In the genomic region with DNA sequence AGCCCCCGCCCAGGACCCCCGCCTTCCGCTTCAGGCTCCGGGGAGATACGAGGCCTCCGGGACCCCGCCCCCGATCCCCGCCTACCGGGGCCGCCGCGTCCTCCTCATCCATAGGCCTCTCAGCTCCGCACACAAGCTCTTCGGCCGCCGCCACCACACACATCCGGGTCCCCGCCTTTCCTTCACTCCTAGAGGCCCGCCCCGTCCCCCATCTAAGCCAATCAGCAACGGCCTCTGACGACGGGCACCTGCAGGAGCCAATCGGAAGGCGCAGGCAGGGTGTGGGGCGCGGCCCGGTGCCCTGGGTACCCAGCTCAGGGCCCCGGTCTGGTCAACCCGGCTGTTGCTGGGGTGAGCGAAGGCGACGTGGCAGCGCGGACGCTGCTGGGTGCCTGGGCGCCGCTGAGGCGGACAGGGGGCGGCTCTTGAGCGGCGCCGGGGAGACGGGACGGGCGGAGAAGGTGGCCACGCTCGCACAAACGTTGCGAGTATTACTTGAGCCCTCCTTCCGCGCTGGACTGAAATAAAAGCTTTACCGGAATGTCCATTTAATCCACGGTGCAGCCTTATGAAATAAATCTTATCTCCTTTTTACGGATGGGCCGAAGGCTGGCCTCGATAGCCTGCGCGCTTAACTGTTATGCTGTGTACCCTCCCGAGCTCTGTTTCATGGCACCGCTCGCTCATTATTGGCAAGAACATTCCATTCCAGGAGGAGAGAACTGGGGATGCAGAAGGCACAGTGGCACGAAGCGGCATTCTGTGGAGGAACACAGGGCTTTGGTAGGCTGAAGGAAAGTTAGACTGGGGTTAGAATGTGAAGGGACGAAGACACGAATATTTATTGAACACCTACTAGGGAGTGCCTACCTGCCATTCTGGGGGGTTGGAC, we compare ENCODE assay signal across 8 cellular contexts. TPM values are rescaled to one million over a fixed set of nuclear protein-coding genes. Genes with fewer than 3 reads are reported as not detected.
DNase-seq lines count a peak whose midpoint lies in the region; ATAC-seq and TF ChIP-seq lines count a peak whose summit lies in the region.

A gene with protein sequence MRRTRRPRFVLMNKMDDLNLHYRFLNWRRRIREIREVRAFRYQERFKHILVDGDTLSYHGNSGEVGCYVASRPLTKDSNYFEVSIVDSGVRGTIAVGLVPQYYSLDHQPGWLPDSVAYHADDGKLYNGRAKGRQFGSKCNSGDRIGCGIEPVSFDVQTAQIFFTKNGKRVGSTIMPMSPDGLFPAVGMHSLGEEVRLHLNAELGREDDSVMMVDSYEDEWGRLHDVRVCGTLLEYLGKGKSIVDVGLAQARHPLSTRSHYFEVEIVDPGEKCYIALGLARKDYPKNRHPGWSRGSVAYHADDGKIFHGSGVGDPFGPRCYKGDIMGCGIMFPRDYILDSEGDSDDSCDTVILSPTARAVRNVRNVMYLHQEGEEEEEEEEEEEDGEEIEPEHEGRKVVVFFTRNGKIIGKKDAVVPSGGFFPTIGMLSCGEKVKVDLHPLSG (minus strand): TSS at position 165 of the 892 bp plus-strand sequence. CDS start 57 bp downstream, at position 108.

- H3K36me3 ChIP-seq in right atrium auricular region (peaks cover 26% of the 10 kb centered on the region), rectal smooth muscle tissue (ENCODE audit: control insufficient read depth, insufficient read depth, low read length) (peaks cover 15% of the 10 kb centered on the region), aorta (ENCODE audit: control insufficient read depth in 1 of 2, insufficient read depth in 2 of 2, low read length in 1 of 2) (peaks cover 0 to 3% of the 10 kb centered on the region in 2 donors)

- peak within 1 kb of the TSS; percentile 92 to 94 for H3K27ac ChIP-seq in right atrium auricular region
- peak within 1 kb of the TSS; percentile 86 for H3K27ac ChIP-seq in rectal smooth muscle tissue (ENCODE audit: low read depth, low read length)
- peak within 1 kb of the TSS; percentile 15 to 71 for H3K27ac ChIP-seq in aorta (ENCODE audit: low read depth in 1 of 2, low read length in 2 of 2)

- 1% methylated on average over 60 to 67 of the region's 67 CpGs for whole genome bisulfite sequencing in aorta, 2 donors

- H3K9me3 ChIP-seq in right atrium auricular region, result no peaks in the 10 kb centered on the region
- H3K9me3 ChIP-seq in aorta (ENCODE audit: control insufficient read depth, low read length), result no peaks in the 10 kb centered on the region

- ATAC-seq in GM18499 (IDR thresholded peaks at IDR 0.05; ENCODE audit: insufficient read depth, unreplicated experiment) (peak; percentile 80), HG02943 (IDR thresholded peaks at IDR 0.05; ENCODE audit: low read depth, unreplicated experiment) (peak; percentile 96), aorta (ENCODE audit: low FRiP score) (peak; percentile 100)

- peak; percentile 86 for DNase-seq in NCI-H187 treated with DMSO at 0.1 percent for 48 hours (lab: John Stamatoyannopoulos, UW)
- peak; percentile 81 to 99 (median 97) for DNase-seq in anterior cingulate cortex (lab: John Stamatoyannopoulos, UW)
- DNase-seq in right atrium auricular region (ENCODE audit: low spot score), result peak; percentile 99
- DNase-seq in aorta, result peak; percentile 98 to 99

- peak within 1 kb of the TSS; percentile 78 for H3K9ac ChIP-seq in rectal smooth muscle tissue (ENCODE audit: low read length)

- peak within 1 kb of the TSS; percentile 71 to 72 for H3K4me3 ChIP-seq in right atrium auricular region
- H3K4me3 ChIP-seq in rectal smooth muscle tissue (ENCODE audit: low read length), result peak within 1 kb of the TSS; percentile 91
- peak within 1 kb of the TSS; percentile 79 to 92 for H3K4me3 ChIP-seq in aorta (ENCODE audit: low read length in 2 of 2)

- H3K27me3 ChIP-seq in right atrium auricular region (no peaks in the 10 kb centered on the region), rectal smooth muscle tissue (ENCODE audit: control insufficient read depth, insufficient read depth, low read length) (no peaks in the 10 kb centered on the region), aorta (ENCODE audit: control insufficient read depth in 1 of 2, insufficient read depth in 2 of 2, low read length in 1 of 2) (no peaks in the 10 kb centered on the region)

- intact Hi-C loops in T-helper 2 cell treated with Interferon-gamma antibody and Interleukin-4, amounts not matched to agents 100 ng/mL and 5 ng/mL, for 36 hours (cut with micrococcal nuclease), result loop anchor here (1.0 to 2.0 kb wide), 5 partner anchors 19 to 245 kb away; partner anchors contain the start of genes AAAS, CSAD and ZNF740
- intact Hi-C loops in aorta (cut with DNase I), result loop anchor here in 1 of 2 donors (2.0 kb wide), 1 partner anchor 19 kb away; no protein-coding TSS in a partner anchor

- no peak for TF ChIP-seq CTCF in right atrium auricular region (IDR thresholded peaks at IDR 0.05)

- peaks cover 0 to 28% of the 10 kb centered on the region in 2 donors for H3K4me1 ChIP-seq in right atrium auricular region
- peaks cover 8% of the 10 kb centered on the region for H3K4me1 ChIP-seq in rectal smooth muscle tissue (ENCODE audit: control insufficient read depth, insufficient read depth, low read length)
- H3K4me1 ChIP-seq in aorta (ENCODE audit: control insufficient read depth in 1 of 2, insufficient read depth in 2 of 2, low read length in 2 of 2), result peaks cover 2% of the 10 kb centered on the region in 2 donors

RNA-seq across cellular contexts. Expression of the gene that starts here (rescaled TPM):
- total RNA-seq in T-helper 2 cell treated with Interferon-gamma antibody and Interleukin-4, amounts not matched to agents 100 ng/mL and 5 ng/mL, for 36 hours, result 29.8 and 30.0 TPM in 2 replicates
- total RNA-seq in right atrium auricular region (10 to 100 TPM; 33.5 to 64.5 TPM), aorta (100 to 1,000 TPM in 1 of 2 donors, 10 to 100 TPM in 1; 71.6 to 101 TPM)
- polyA plus RNA-seq in aorta, result 10 to 100 TPM; 53.8 to 60.9 TPM

Comparison
In these comparisons a context has a peak if more than half of its experiments do, and no peak if none do; other contexts are left out.
1. Peak in every context shown above with its lines: DNase-seq, ATAC-seq, H3K4me3 ChIP-seq and H3K27ac ChIP-seq.
2. H3K27ac ChIP-seq: peak in every context shown above with its lines; median percentile 93 in right atrium auricular region; 86 in rectal smooth muscle tissue; 43 in aorta.